Comparison of ENCODE assay signal across 16 cellular contexts in the genomic region with DNA sequence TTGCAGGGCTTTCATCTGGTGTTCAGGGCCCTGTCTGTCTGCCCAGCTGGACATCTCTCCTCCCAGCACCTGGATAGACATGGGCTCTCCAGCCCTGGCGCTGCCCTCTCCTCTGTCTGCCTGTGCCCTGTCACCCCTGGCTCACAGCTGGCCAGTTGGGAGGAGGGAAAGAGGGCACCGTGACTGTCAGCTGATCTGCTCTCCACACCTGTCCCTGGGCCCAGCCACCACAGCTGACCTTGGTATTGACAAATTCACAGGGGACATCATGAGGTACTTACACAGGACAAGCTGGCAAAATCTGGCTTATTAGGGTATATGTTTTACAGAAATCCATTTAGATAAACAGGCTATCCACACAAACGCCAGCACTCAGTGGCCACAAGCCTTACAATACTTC. TPM values are rescaled to one million over a fixed set of nuclear protein-coding genes. Genes with fewer than 3 reads are reported as not detected.
DNase-seq lines count a peak whose midpoint lies in the region; ATAC-seq and TF ChIP-seq lines count a peak whose summit lies in the region.
"Had no signal": no experiment of that assay in that cellular context is flagged by ENCODE, and none has a peak within 500 bp of the region (broad histone marks: within the 10 kb centered on the region; RNA-seq: fewer than 3 reads in every experiment).

No MANE protein-coding gene starts in this region.

- no peaks in the 10 kb centered on the region for H3K36me3 ChIP-seq in breast epithelium
- H3K36me3 ChIP-seq: BLaER1 had no signal

- intact Hi-C loops in breast epithelium (cut with DNase I; ENCODE audit: low total_unique reads) = no loop called here

- no peaks in the 10 kb centered on the region for H3K4me1 Mint-ChIP-seq in progenitor cell of endocrine pancreas (ENCODE audit: low read depth)
- H3K4me1 Mint-ChIP-seq: CD4-positive, CD25-positive, alpha-beta regulatory T cell had no signal

- DNase-seq in NCI-H510A treated with DMSO at 0.1 percent for 48 hours (lab: John Stamatoyannopoulos, UW) (peak; percentile 58), NCI-H510A (lab: John Stamatoyannopoulos, UW) (no peak), NCI-H146 (lab: John Stamatoyannopoulos, UW) (peak; percentile 85), left lobe of liver (ENCODE audit: low spot score) (peak; percentile 49), progenitor cell of endocrine pancreas (ENCODE audit: low spot score, unreplicated experiment) (no peak), NCI-H2171 (lab: John Stamatoyannopoulos, UW) (no peak), breast epithelium (ENCODE audit: low spot score in 2 of 2) (no peak)
- DNase-seq: 8988T; AML-193; CD4-positive, CD25-positive, alpha-beta regulatory T cell; DMS79 had no signal

- H3K9me3 Mint-ChIP-seq in progenitor cell of endocrine pancreas (ENCODE audit: low read depth) = no peaks in the 10 kb centered on the region

- H3K27me3 Mint-ChIP-seq in progenitor cell of endocrine pancreas = peaks cover 5% of the 10 kb centered on the region

- TF ChIP-seq CTCF in progenitor cell of endocrine pancreas (IDR thresholded peaks at IDR 0.05; ENCODE audit: unreplicated experiment) = no peak
- TF ChIP-seq CTCF in breast epithelium (IDR thresholded peaks at IDR 0.05) = no peak

- no peak overlapping the region for H3K27ac ChIP-seq in breast epithelium
- H3K27ac ChIP-seq: BLaER1 had no signal

- peak overlapping the region; percentile 59 for H3K27ac Mint-ChIP-seq in progenitor cell of endocrine pancreas
- H3K27ac Mint-ChIP-seq: CD4-positive, CD25-positive, alpha-beta regulatory T cell had no signal

- H3K27me3 ChIP-seq in breast epithelium = no peaks in the 10 kb centered on the region
- H3K27me3 ChIP-seq: BLaER1 had no signal

- no peaks in the 10 kb centered on the region for H3K4me1 ChIP-seq in breast epithelium
- H3K4me1 ChIP-seq: BLaER1 had no signal

- no peak for TF ChIP-seq POLR2A in breast epithelium (IDR thresholded peaks at IDR 0.05)

- H3K9me3 ChIP-seq in breast epithelium = no peaks in the 10 kb centered on the region
- H3K9me3 ChIP-seq: BLaER1 had no signal

- no peak overlapping the region for H3K4me3 Mint-ChIP-seq in progenitor cell of endocrine pancreas (ENCODE audit: low read depth)
- H3K4me3 Mint-ChIP-seq: CD4-positive, CD25-positive, alpha-beta regulatory T cell had no signal

- H3K4me3 ChIP-seq in breast epithelium = no peak overlapping the region
- H3K4me3 ChIP-seq: BLaER1, GM12878 had no signal

- H3K36me3 Mint-ChIP-seq in progenitor cell of endocrine pancreas (ENCODE audit: insufficient read depth) = no peaks in the 10 kb centered on the region
- H3K36me3 Mint-ChIP-seq: CD4-positive, CD25-positive, alpha-beta regulatory T cell had no signal

- ATAC-seq in left lobe of liver = peak; percentile 69
- ATAC-seq: GM12878, HCT116 had no signal

RNA-seq across cellular contexts. Expression of a gene that starts 8.3 kb away (rescaled TPM):
- not detected for total RNA-seq in left lobe of liver
- total RNA-seq in progenitor cell of endocrine pancreas = 2.1 and 2.2 TPM in 2 replicates
- total RNA-seq in breast epithelium = under 1 TPM in 2 of 3 donors, not detected in 1; under 0.01 TPM
- total RNA-seq: CD4-positive, CD25-positive, alpha-beta regulatory T cell; G401; HT-29 had no signal

Comparison
In these comparisons a context has a peak if more than half of its experiments do, and no peak if none do; other contexts are left out.
1. DNase-seq: peak in NCI-H510A treated with DMSO at 0.1 percent for 48 hours (single experiment), NCI-H146 (single experiment) and left lobe of liver (single experiment); none in NCI-H510A (single experiment), progenitor cell of endocrine pancreas (single experiment), NCI-H2171 (single experiment) and breast epithelium (0 of 2).